Comparison of ENCODE assay signal across 9 cellular contexts in genomic region chr12:56941299-56942017, GRCh38. TPM values are rescaled to one million over a fixed set of nuclear protein-coding genes. Genes with fewer than 3 reads are reported as not detected.
DNase-seq lines count a peak whose midpoint lies in the region; ATAC-seq, FAIRE-seq and TF ChIP-seq lines count a peak whose summit lies in the region.
"Had no signal": no experiment of that assay in that cellular context is flagged by ENCODE, and none has a peak within 500 bp of the region (broad histone marks: within the 10 kb centered on the region; RNA-seq: fewer than 3 reads in every experiment).

No MANE protein-coding gene starts in this region.

- no peaks in the 10 kb centered on the region for H3K27me3 ChIP-seq in bronchial epithelial cell (ENCODE audit: control insufficient read depth, insufficient read depth, low read length)
- H3K27me3 ChIP-seq: adrenal gland had no signal

- FAIRE-seq in bronchial epithelial cell (lab: Jason Lieb, UNC) (no peak), urothelium cell line (lab: Jason Lieb, UNC) (no peak)

- ATAC-seq in HG03520 (IDR thresholded peaks at IDR 0.05; ENCODE audit: unreplicated experiment), result peak; percentile 55
- ATAC-seq in omental fat pad (ENCODE audit: low FRiP score), result peak; percentile 94
- ATAC-seq in HG02870 (IDR thresholded peaks at IDR 0.05; ENCODE audit: unreplicated experiment), result no peak
- no peak for ATAC-seq in HG03025 (IDR thresholded peaks at IDR 0.05; ENCODE audit: low FRiP score, unreplicated experiment)

- no peak overlapping the region for H3K4me3 ChIP-seq in bronchial epithelial cell (ENCODE audit: low read depth, low read length)
- H3K4me3 ChIP-seq: adrenal gland had no signal

- TF ChIP-seq CTCF in bronchial epithelial cell (IDR thresholded peaks at IDR 0.05; ENCODE audit: insufficient read depth, low read length, severe bottlenecking) (no peak), omental fat pad (IDR thresholded peaks at IDR 0.05) (no peak)

- H3K36me3 ChIP-seq in bronchial epithelial cell (ENCODE audit: control insufficient read depth, insufficient read depth, low read length), result no peaks in the 10 kb centered on the region
- H3K36me3 ChIP-seq: adrenal gland had no signal

- DNase-seq in EH (ENCODE audit: low read depth) (peak; percentile 74), bronchial epithelial cell (ENCODE audit: low read depth) (peak; percentile 77), omental fat pad (ENCODE audit: low spot score) (no peak), NCI-H187 treated with DMSO at 0.1 percent for 48 hours (lab: John Stamatoyannopoulos, UW) (no peak), urothelium cell line (ENCODE audit: low spot score) (no peak)

RNA-seq across cellular contexts. Expression of gene SDR9C7, which starts 7.2 kb away (rescaled TPM):
- total RNA-seq in bronchial epithelial cell (0.26 and 4.9 TPM in 2 replicates), omental fat pad (not detected)
- total RNA-seq: adrenal gland had no signal

RNA-seq across cellular contexts. Expression of gene RDH16, which starts 15.9 kb away (rescaled TPM):
- 0.51 and 1.6 TPM in 2 replicates for total RNA-seq in bronchial epithelial cell
- total RNA-seq in omental fat pad, result under 1 TPM in 3 of 4 donors, not detected in 1; 0.36 to 0.56 (median 0.47) TPM

Comparison
In these comparisons a context has a peak if more than half of its experiments do, and no peak if none do; other contexts are left out.
1. DNase-seq: peak in EH (single experiment) and bronchial epithelial cell (single experiment); none in omental fat pad (single experiment), NCI-H187 treated with DMSO at 0.1 percent for 48 hours (single experiment) and urothelium cell line (single experiment).
2. ATAC-seq: peak in HG03520 (single experiment) and omental fat pad (single experiment); none in HG02870 (single experiment) and HG03025 (single experiment).